8 cellular contexts compared by ENCODE assay signal in the genomic region with DNA sequence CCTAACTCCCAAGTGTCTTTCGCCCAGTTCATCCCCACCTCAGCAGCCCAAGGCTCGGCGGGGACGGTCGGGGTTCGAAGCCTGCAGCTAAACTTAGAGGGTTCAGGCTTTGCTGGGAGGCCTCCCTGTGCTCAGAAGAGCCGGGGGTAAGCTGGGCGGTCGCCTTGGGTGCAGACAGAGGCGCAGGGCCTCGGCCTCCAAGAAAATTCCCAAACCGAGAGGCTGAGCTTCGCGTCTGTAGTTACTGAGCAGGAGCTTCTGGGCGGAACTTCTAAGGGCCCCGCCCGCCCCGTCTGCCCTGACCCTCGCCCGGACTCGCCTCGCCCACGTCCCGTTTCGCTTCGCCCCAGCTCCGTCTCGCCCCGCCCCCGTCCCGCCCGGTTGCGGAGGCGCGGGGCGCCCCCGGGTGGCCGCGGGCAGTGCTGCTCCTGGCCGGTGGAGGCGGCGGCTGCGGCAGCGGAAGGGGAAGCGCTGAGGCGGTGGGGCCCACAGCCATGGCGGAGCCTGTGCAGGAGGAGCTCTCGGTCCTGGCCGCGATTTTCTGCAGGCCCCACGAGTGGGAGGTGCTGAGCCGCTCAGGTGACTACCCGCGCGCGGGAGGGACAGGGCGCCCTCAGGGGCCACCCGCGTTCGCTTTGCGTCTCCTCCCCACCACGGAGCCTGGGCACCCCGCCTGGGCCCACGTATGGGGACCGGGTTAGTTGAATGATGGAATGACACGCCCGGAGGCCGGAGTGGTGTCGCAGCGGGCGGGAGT. TPM values are rescaled to one million over a fixed set of nuclear protein-coding genes. Genes with fewer than 3 reads are reported as not detected.
DNase-seq lines count a peak whose midpoint lies in the region; ATAC-seq and TF ChIP-seq lines count a peak whose summit lies in the region.

A gene with protein sequence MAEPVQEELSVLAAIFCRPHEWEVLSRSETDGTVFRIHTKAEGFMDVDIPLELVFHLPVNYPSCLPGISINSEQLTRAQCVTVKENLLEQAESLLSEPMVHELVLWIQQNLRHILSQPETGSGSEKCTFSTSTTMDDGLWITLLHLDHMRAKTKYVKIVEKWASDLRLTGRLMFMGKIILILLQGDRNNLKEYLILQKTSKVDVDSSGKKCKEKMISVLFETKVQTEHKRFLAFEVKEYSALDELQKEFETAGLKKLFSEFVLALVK (plus strand): TSS at position 474 of the 757 bp plus-strand sequence. CDS start 21 bp downstream, at position 495.

- POLR2A ChIA-PET in Caco-2 (lab: Charles Lee) = interaction anchor here (0.6 to 1.4 kb wide), 15 partner anchors 11 to 1263 kb away, joined by 3 to 10 read pairs (median 4); partner anchors contain the start of genes ALG14 and TLCD4

- H2BK120ac ChIP-seq in mesendoderm (ENCODE audit: low read depth, low read length) = no peak within 1 kb of the TSS

- no peak within 1 kb of the TSS for H3K4ac ChIP-seq in mesendoderm (ENCODE audit: low read depth, low read length)

- H3K4me3 Mint-ChIP-seq in Caco-2 (ENCODE audit: unreplicated experiment) = peak within 1 kb of the TSS; percentile 88
- H3K4me3 Mint-ChIP-seq in effector memory CD8-positive, alpha-beta T cell = peak within 1 kb of the TSS; percentile 89 to 91

- peak; percentile 98 for ATAC-seq in GM19467 (IDR thresholded peaks at IDR 0.05; ENCODE audit: unreplicated experiment)
- ATAC-seq in effector memory CD8-positive, alpha-beta T cell (replicated peaks) = peak; percentile 92

- intact Hi-C loops in Caco-2 (cut with micrococcal nuclease; ENCODE audit: unreplicated experiment) = loop anchor here (1.0 to 5.0 kb wide), 5 partner anchors 23 to 382 kb away; no protein-coding TSS in a partner anchor

- no peaks in the 10 kb centered on the region for H3K27me3 Mint-ChIP-seq in Caco-2 (ENCODE audit: insufficient read depth, unreplicated experiment)
- peaks cover 6 to 15% of the 10 kb centered on the region in 2 donors for H3K27me3 Mint-ChIP-seq in effector memory CD8-positive, alpha-beta T cell

- H2AK5ac ChIP-seq in mesendoderm (ENCODE audit: low read length) = no peak within 1 kb of the TSS

- H2BK5ac ChIP-seq in mesendoderm (ENCODE audit: low read length) = no peak within 1 kb of the TSS

- BruUV-seq in Caco-2 (replicated peaks; lab: Mats Ljungman, UMichigan) = no TSS peak

- H3K4me1 ChIP-seq in Caco-2 = 0 out of 2 replicates have a peak, but pooled peaks cover 3% of the 10 kb centered on the region
- H3K4me1 ChIP-seq in mesendoderm (ENCODE audit: control insufficient read depth, low read depth, low read length) = peaks cover 8% of the 10 kb centered on the region

- H3K4me2 ChIP-seq in mesendoderm (ENCODE audit: low read length) = peak within 1 kb of the TSS; percentile 61

- H3K4me1 Mint-ChIP-seq in Caco-2 (ENCODE audit: low read depth, unreplicated experiment) = peaks cover 15% of the 10 kb centered on the region
- H3K4me1 Mint-ChIP-seq in effector memory CD8-positive, alpha-beta T cell (ENCODE audit: low read depth in 2 of 2) = peaks cover 18 to 36% of the 10 kb centered on the region in 2 donors

- peak within 1 kb of the TSS; percentile 85 for H3K27ac ChIP-seq in mesendoderm (ENCODE audit: low read depth, low read length)

- H3K27ac Mint-ChIP-seq in Caco-2 (ENCODE audit: unreplicated experiment) = peak within 1 kb of the TSS; percentile 80
- H3K27ac Mint-ChIP-seq in effector memory CD8-positive, alpha-beta T cell = peak within 1 kb of the TSS; percentile 90 to 92

- WGBS in mesendoderm (ENCODE audit: extremely low coverage, insufficient coverage, low lambda C conversion rate) = no CpG with 5 or more reads among the region's 71 CpGs

- DNase-seq in Caco-2 = peak; percentile 90 to 92
- DNase-seq in HPDE6-E6E7 (ENCODE audit: extremely low spot score) = peak; percentile 75
- peak; percentile 84 for DNase-seq in NK-92 treated with Interleukin-12 subunit alpha and Interleukin-12 subunit beta, amount 100 ng/mL, for 24 hours (lab: John Stamatoyannopoulos, UW)
- peak; percentile 86 to 87 for DNase-seq in activated CD8-positive, alpha-beta memory T cell treated with anti-CD3 and anti-CD28 coated beads for 4 hours (ENCODE audit: low read depth in 2 of 2)
- peak; percentile 89 to 94 (median 93) for DNase-seq in effector memory CD8-positive, alpha-beta T cell
- DNase-seq in mesendoderm = peak; percentile 95
- peak; percentile 80 for DNase-seq in stimulated activated CD8-positive, alpha-beta memory T cell treated with anti-CD3 and anti-CD28 coated beads, Interleukin-15, amount 100 ng/mL, for 1 hour (ENCODE audit: low read depth)

- no peaks in the 10 kb centered on the region for H3K9me3 ChIP-seq in Caco-2

- peak within 1 kb of the TSS; percentile 94 for H3K9ac ChIP-seq in mesendoderm (ENCODE audit: low read length)

- H3K27me3 ChIP-seq in Caco-2 (replicated peaks; ENCODE audit: control insufficient read depth, insufficient read depth, low read length) = no peaks in the 10 kb centered on the region
- no peaks in the 10 kb centered on the region for H3K27me3 ChIP-seq in mesendoderm (ENCODE audit: insufficient read depth, low read length, poor library complexity)

- H3K79me1 ChIP-seq in mesendoderm (ENCODE audit: low read length) = peaks cover 5% of the 10 kb centered on the region

- peak within 1 kb of the TSS; percentile 85 for H3K4me3 ChIP-seq in Caco-2 (ENCODE audit: low read depth, low read length)
- H3K4me3 ChIP-seq in mesendoderm (ENCODE audit: low read length) = peak within 1 kb of the TSS; percentile 85

- H3K23ac ChIP-seq in mesendoderm (ENCODE audit: low read length) = peak within 1 kb of the TSS; percentile 95

- H3K9me3 Mint-ChIP-seq in Caco-2 (ENCODE audit: unreplicated experiment) = no peaks in the 10 kb centered on the region
- H3K9me3 Mint-ChIP-seq in effector memory CD8-positive, alpha-beta T cell = no peaks in the 10 kb centered on the region

- peaks cover 6% of the 10 kb centered on the region for H3K36me3 Mint-ChIP-seq in Caco-2 (ENCODE audit: insufficient read depth, unreplicated experiment)
- peaks cover 12% of the 10 kb centered on the region for H3K36me3 Mint-ChIP-seq in effector memory CD8-positive, alpha-beta T cell (ENCODE audit: insufficient read depth)

- H3K79me2 ChIP-seq in mesendoderm (ENCODE audit: control insufficient read depth, insufficient read depth, low read length) = peaks cover 5% of the 10 kb centered on the region

- CTCF ChIA-PET in Caco-2 (lab: Charles Lee) = interaction anchor here (0.5 to 1.6 kb wide), 36 partner anchors 8 to 1861 kb away, joined by 3 to 22 read pairs (median 4); partner anchors contain the start of genes ALG14 and TLCD4

- no peak within 1 kb of the TSS for H4K5ac ChIP-seq in mesendoderm (ENCODE audit: low read length)

- H4K8ac ChIP-seq in mesendoderm (ENCODE audit: low read depth, low read length) = no peak within 1 kb of the TSS

- H3K36me3 ChIP-seq in Caco-2 (ENCODE audit: control insufficient read depth, insufficient read depth, low read length) (no peaks in the 10 kb centered on the region), mesendoderm (ENCODE audit: control insufficient read depth, insufficient read depth, low read length) (no peaks in the 10 kb centered on the region)

- H3K56ac ChIP-seq in mesendoderm (ENCODE audit: low read length) = peak within 1 kb of the TSS; percentile 96

- H3K18ac ChIP-seq in mesendoderm (ENCODE audit: low read length) = peak within 1 kb of the TSS; percentile 75

- peak; percentile 35 to 63 for TF ChIP-seq CTCF in Caco-2 (IDR thresholded peaks at IDR 0.05; ENCODE audit: insufficient read depth in 1 of 2, low read depth in 1 of 2, low read length in 1 of 2, severe bottlenecking in 1 of 2, unreplicated experiment in 1 of 2)

- H2BK15ac ChIP-seq in mesendoderm (replicated peaks; ENCODE audit: low read depth) = no peak within 1 kb of the TSS

RNA-seq across cellular contexts. Expression of the gene that starts here (rescaled TPM):
- 13.3 and 16.6 TPM in 2 replicates for total RNA-seq in Caco-2 (2022)
- 21.3 TPM for polyA plus RNA-seq in mesendoderm (2013, experiment 1 of 2)
- polyA plus RNA-seq in mesendoderm (2013, experiment 2 of 2) = 18.0 TPM

Comparison
In these comparisons a context has a peak if more than half of its experiments do, and no peak if none do; other contexts are left out.
1. Peak in every context shown above with its lines: DNase-seq, ATAC-seq, H3K4me3 ChIP-seq and H3K27ac ChIP-seq.